Comparison of ENCODE assay signal across 19 cellular contexts in genomic region chr7:7577888-7578287, GRCh38. TPM values are rescaled to one million over a fixed set of nuclear protein-coding genes. Genes with fewer than 3 reads are reported as not detected.
A peak's percentile ranks its signal among the peaks of the same experiment; 100 is the strongest.
DNase-seq lines count a peak whose midpoint lies in the region; ATAC-seq and TF ChIP-seq lines count a peak whose summit lies in the region.
"Had no signal": no experiment of that assay in that cellular context is flagged by ENCODE, and none has a peak within 500 bp of the region (broad histone marks: within the 10 kb centered on the region; RNA-seq: fewer than 3 reads in every experiment).

No MANE protein-coding gene starts in this region.

- H3K9me3 Mint-ChIP-seq in naive B cell = no peaks in the 10 kb centered on the region
- H3K9me3 Mint-ChIP-seq: CD4-positive, CD25-positive, alpha-beta regulatory T cell had no signal

- no peak overlapping the region for H3K4me3 Mint-ChIP-seq in naive B cell
- H3K4me3 Mint-ChIP-seq: activated CD8-positive, alpha-beta T cell treated with anti-CD3 and anti-CD28 coated beads, Interleukin-2, amount 10 ng/mL, durations not matched to agents 7 days and 5 days; CD4-positive, CD25-positive, alpha-beta regulatory T cell had no signal

- H3K27me3 ChIP-seq in dorsolateral prefrontal cortex = no peaks in the 10 kb centered on the region
- H3K27me3 ChIP-seq: cardiac muscle cell, hepatocyte, neutrophil, tibial artery had no signal

- TF ChIP-seq CTCF in dorsolateral prefrontal cortex (IDR thresholded peaks at IDR 0.05 in 54 of 56, conservative IDR thresholded peaks at IDR 0.05 in 2 of 56; ENCODE audit: low read depth in 1 of 56, partially characterized antibody in 56 of 56) = no peak

- DNase-seq in MV-4-11 (lab: John Stamatoyannopoulos, UW) (peak; percentile 94), naive B cell (peak; percentile 46), left ventricle myocardium superior (no peak), dorsolateral prefrontal cortex (no peak)
- no peak for DNase-seq in stimulated activated CD4-positive, alpha-beta T cell treated with anti-CD3 and anti-CD28 coated beads, Interleukin-15, amount 100 ng/mL, for 24 hours
- DNase-seq in activated CD8-positive, alpha-beta memory T cell treated with anti-CD3 and anti-CD28 coated beads for 24 hours = no peak
- DNase-seq: activated CD8-positive, alpha-beta T cell treated with anti-CD3 and anti-CD28 coated beads, Interleukin-2, amount 10 ng/mL, durations not matched to agents 7 days and 5 days; activated naive CD4-positive, alpha-beta T cell treated with Interleukin-2 at 50 U/mL for 16 hours; CD4-positive, CD25-positive, alpha-beta regulatory T cell; lower lobe of right lung; NCI-H2081; small intestine; tibial artery had no signal

- H3K4me3 ChIP-seq in dorsolateral prefrontal cortex = no peak overlapping the region
- H3K4me3 ChIP-seq: cardiac muscle cell, hepatocyte, lower lobe of right lung, tibial artery had no signal

- H3K4me1 Mint-ChIP-seq in naive B cell = peaks cover 0 to 7% (median 7%) of the 10 kb centered on the region in 3 donors

- H3K36me3 Mint-ChIP-seq in naive B cell = peaks cover 4 to 11% of the 10 kb centered on the region in 2 donors

- intact Hi-C loops in left ventricle myocardium superior (cut with micrococcal nuclease) (no loop called here), dorsolateral prefrontal cortex (cut with DNase I) (no loop called here)

- ATAC-seq in GM19328 (IDR thresholded peaks at IDR 0.05; ENCODE audit: unreplicated experiment) (peak; percentile 54), HG02973 (IDR thresholded peaks at IDR 0.05; ENCODE audit: unreplicated experiment) (peak; percentile 52), naive B cell (ENCODE audit: low read depth in 2 of 2) (peak; percentile 98 to 100), left ventricle myocardium superior (no peak)
- ATAC-seq: activated CD8-positive, alpha-beta T cell treated with anti-CD3 and anti-CD28 coated beads, Interleukin-2, amount 10 ng/mL, durations not matched to agents 7 days and 5 days had no signal

- H3K27ac ChIP-seq in dorsolateral prefrontal cortex = no peak overlapping the region
- H3K27ac ChIP-seq: cardiac muscle cell, hepatocyte, lower lobe of right lung, neutrophil, tibial artery had no signal

- H3K27ac Mint-ChIP-seq in naive B cell = no peak overlapping the region
- H3K27ac Mint-ChIP-seq: activated CD8-positive, alpha-beta T cell treated with anti-CD3 and anti-CD28 coated beads, Interleukin-2, amount 10 ng/mL, durations not matched to agents 7 days and 5 days; CD4-positive, CD25-positive, alpha-beta regulatory T cell had no signal

- H3K27me3 Mint-ChIP-seq in naive B cell = no peaks in the 10 kb centered on the region
- H3K27me3 Mint-ChIP-seq: CD4-positive, CD25-positive, alpha-beta regulatory T cell had no signal

RNA-seq across cellular contexts. Expression of gene MIOS, which starts 11.2 kb away (rescaled TPM):
- polyA plus RNA-seq in naive B cell (ENCODE audit: low read depth in 6 of 6) = 10 to 100 TPM; 26.3 to 52.4 (median 38.9) TPM
- total RNA-seq in left ventricle myocardium superior (28.4 TPM), dorsolateral prefrontal cortex (10 to 100 TPM; 22.0 to 49.3 (median 35.6) TPM)

RNA-seq across cellular contexts. Expression of gene COL28A1, which starts 42.2 kb away (rescaled TPM):
- polyA plus RNA-seq in naive B cell (ENCODE audit: low read depth in 6 of 6) = not detected
- total RNA-seq in left ventricle myocardium superior (2.7 TPM), dorsolateral prefrontal cortex (10 to 100 TPM in 2 of 120 experiments, 1 to 10 TPM in 118; 2.3 to 11.2 (median 5.6) TPM)
- total RNA-seq: activated CD8-positive, alpha-beta T cell treated with anti-CD3 and anti-CD28 coated beads, Interleukin-2, amount 10 ng/mL, durations not matched to agents 7 days and 5 days; T-helper 2 cell treated with Interferon-gamma antibody and Interleukin-4, amounts not matched to agents 100 ng/mL and 5 ng/mL, for 36 hours had no signal
- polyA plus RNA-seq: CD4-positive, CD25-positive, alpha-beta regulatory T cell had no signal

Comparison
In these comparisons a context has a peak if more than half of its experiments do, and no peak if none do; other contexts are left out.
1. DNase-seq: peak in MV-4-11 (single experiment) and naive B cell (single experiment); none in stimulated activated CD4-positive, alpha-beta T cell treated with anti-CD3 and anti-CD28 coated beads, Interleukin-15, amount 100 ng/mL, for 24 hours (single experiment), activated CD8-positive, alpha-beta memory T cell treated with anti-CD3 and anti-CD28 coated beads for 24 hours (single experiment), left ventricle myocardium superior (single experiment) and dorsolateral prefrontal cortex (0 of 10).